In genomic region chr17:17206149-17206912, GRCh38 we compare ENCODE assay signal across 8 cellular contexts. TPM values are rescaled to one million over a fixed set of nuclear protein-coding genes. Genes with fewer than 3 reads are reported as not detected.
DNase-seq lines count a peak whose midpoint lies in the region; ATAC-seq, FAIRE-seq and TF ChIP-seq lines count a peak whose summit lies in the region.

PLD6 (minus strand) TSS chr17:17206333; CDS start chr17:17206286, 47 bp downstream.

- peak; percentile 48; the same call in 1 of the 2 replicates for TF ChIP-seq RAD21 in HepG2 (CRISPR knock-in tag; IDR thresholded peaks at IDR 0.05)

- H3K9me3 Mint-ChIP-seq in MCF 10A (ENCODE audit: unreplicated experiment), result no peaks in the 10 kb centered on the region

- H2AFZ ChIP-seq in HepG2 (ENCODE audit: low read length), result no peak within 1 kb of the TSS
- H2AFZ ChIP-seq in smooth muscle cell (ENCODE audit: low read depth), result no peak within 1 kb of the TSS

- H3K4me1 Mint-ChIP-seq in MCF 10A (ENCODE audit: insufficient read depth, unreplicated experiment), result peaks cover 19% of the 10 kb centered on the region

- H3K27me3 Mint-ChIP-seq in MCF 10A (ENCODE audit: insufficient read depth, unreplicated experiment), result no peaks in the 10 kb centered on the region

- peak; percentile 12 for FAIRE-seq in HepG2 (lab: Jason Lieb, UNC)

- peak within 1 kb of the TSS; percentile 78 for H3K4me3 Mint-ChIP-seq in MCF 10A (ENCODE audit: unreplicated experiment)

- 4% methylated on average over 28 of the region's 77 CpGs for WGBS in HepG2 (ENCODE audit: low lambda C conversion rate)
- 98% methylated on average over 34 of the region's 77 CpGs for WGBS in smooth muscle cell (ENCODE audit: low lambda C conversion rate)

- no peak for TF ChIP-seq CTCF in GM12865 (IDR thresholded peaks at IDR 0.05; ENCODE audit: insufficient read depth, low read depth, low read length, missing control alignments)
- no peak for TF ChIP-seq CTCF in WERI-Rb-1 (IDR thresholded peaks at IDR 0.05; ENCODE audit: low read depth, low read length)
- TF ChIP-seq CTCF in MCF 10A (IDR thresholded peaks at IDR 0.05; ENCODE audit: unreplicated experiment), result no peak
- TF ChIP-seq CTCF in HepG2 (CRISPR knock-in tag; IDR thresholded peaks at IDR 0.05), result no peak; the same call in 1 of the 2 replicates
- TF ChIP-seq CTCF in smooth muscle cell (IDR thresholded peaks at IDR 0.05; ENCODE audit: borderline replicate concordance, insufficient read depth, poor library complexity, severe bottlenecking), result no peak

- H3K4me1 ChIP-seq in HepG2 (ENCODE audit: insufficient read depth, low read length) (peaks cover 38% of the 10 kb centered on the region), smooth muscle cell (ENCODE audit: low read depth) (no peaks in the 10 kb centered on the region)

- BruUV-seq in MCF 10A (replicated peaks; lab: Mats Ljungman, UMichigan) (no TSS peak), HepG2 (replicated peaks; lab: Mats Ljungman, UMichigan) (no TSS peak)

- peak within 1 kb of the TSS; percentile 67 for H3K27ac Mint-ChIP-seq in MCF 10A (ENCODE audit: low read depth, unreplicated experiment)

- H3K36me3 Mint-ChIP-seq in MCF 10A (ENCODE audit: insufficient read depth, unreplicated experiment), result peaks cover 40% of the 10 kb centered on the region

- CTCF ChIA-PET in MCF 10A (lab: Yijun Ruan, JAX), result interaction anchor here (0.7 kb wide), 2 partner anchors 9 to 179 kb away, joined by 3 to 4 read pairs; no protein-coding TSS in a partner anchor
- CTCF ChIA-PET in HepG2 (lab: Yijun Ruan, JAX; ENCODE audit: low intra/inter-chr PET ratio, low total read pairs), result no interaction called here

- TF ChIP-seq EP300 in HepG2 (IDR thresholded peaks at IDR 0.05; ENCODE audit: low read depth in 2 of 2, low read length in 2 of 2) (no peak), HepG2 (CRISPR knock-in tag; IDR thresholded peaks at IDR 0.05; ENCODE audit: borderline replicate concordance) (peak; percentile 57)

- H3K9me3 ChIP-seq in WERI-Rb-1 (ENCODE audit: severe bottlenecking), result peaks cover 8% of the 10 kb centered on the region
- H3K9me3 ChIP-seq in HepG2 (ENCODE audit: low read length), result no peaks in the 10 kb centered on the region
- no peaks in the 10 kb centered on the region for H3K9me3 ChIP-seq in smooth muscle cell (replicated peaks; ENCODE audit: low read depth)

- ATAC-seq in HG02852 (IDR thresholded peaks at IDR 0.05; ENCODE audit: unreplicated experiment), result peak; percentile 62
- ATAC-seq in HepG2, result peak; percentile 76

- DNase-seq in GM12865 (ENCODE audit: low read depth), result peak; percentile 98
- DNase-seq in NCI-H2227 (lab: John Stamatoyannopoulos, UW; ENCODE audit: unreplicated experiment), result peak; percentile 89
- DNase-seq in WERI-Rb-1, result peak; percentile 95
- peak; percentile 73 for DNase-seq in MCF 10A (ENCODE audit: unreplicated experiment)
- DNase-seq in HepG2 (ENCODE audit: low spot score), result peak; percentile 67
- DNase-seq in stimulated activated CD8-positive, alpha-beta memory T cell treated with anti-CD3 and anti-CD28 coated beads, Interleukin-12 subunit alpha, Interleukin-12 subunit beta, amount 100 ng/mL, for 4 hours (ENCODE audit: low read depth), result peak; percentile 87
- no peak for DNase-seq in smooth muscle cell (lab: John Stamatoyannopoulos, UW; ENCODE audit: unreplicated experiment)

- H4K20me1 ChIP-seq in HepG2 (ENCODE audit: insufficient read depth, low read length) (no peaks in the 10 kb centered on the region), smooth muscle cell (ENCODE audit: low read depth) (no peaks in the 10 kb centered on the region)

- intact Hi-C loops in MCF 10A (cut with micrococcal nuclease), result no loop called here
- intact Hi-C loops in HepG2 (cut with micrococcal nuclease; ENCODE audit: unreplicated experiment), result loop anchor here (10.0 kb wide), 1 partner anchor 108 kb away; no protein-coding TSS in a partner anchor

- H3K79me2 ChIP-seq in HepG2 (ENCODE audit: insufficient read depth, low read length), result peaks cover 21% of the 10 kb centered on the region
- H3K79me2 ChIP-seq in smooth muscle cell (ENCODE audit: low read depth), result no peaks in the 10 kb centered on the region

- no peaks in the 10 kb centered on the region for H3K27me3 ChIP-seq in WERI-Rb-1 (ENCODE audit: insufficient read depth, low read depth, severe bottlenecking)
- H3K27me3 ChIP-seq in HepG2 (ENCODE audit: control insufficient read depth in 1 of 2, insufficient read depth in 2 of 2, low read length in 2 of 2), result no peaks in the 10 kb centered on the region; a peak in 1 of 5 replicates
- H3K27me3 ChIP-seq in smooth muscle cell (ENCODE audit: low read depth), result no peaks in the 10 kb centered on the region

- H3K4me3 ChIP-seq in GM12865 (ENCODE audit: low read depth, low read length) (peak within 1 kb of the TSS; percentile 76), WERI-Rb-1 (ENCODE audit: low read depth, low read length) (peak within 1 kb of the TSS; percentile 55), HepG2 (replicated peaks in 1 of 3; ENCODE audit: insufficient read depth in 1 of 3, low read depth in 2 of 3, low read length in 3 of 3) (peak within 1 kb of the TSS; percentile 75 to 85 (median 80)), smooth muscle cell (no peak within 1 kb of the TSS)

- H3F3A ChIP-seq in smooth muscle cell (ENCODE audit: low read depth), result no peaks in the 10 kb centered on the region

- H3K4me2 ChIP-seq in HepG2 (ENCODE audit: low read depth, low read length) (peak within 1 kb of the TSS; percentile 98), smooth muscle cell (no peak within 1 kb of the TSS)

- H3K27ac ChIP-seq in WERI-Rb-1 (peak within 1 kb of the TSS; percentile 84), HepG2 (ENCODE audit: extremely low read length, insufficient read depth, low read length) (peak within 1 kb of the TSS; percentile 75), smooth muscle cell (ENCODE audit: low read depth) (no peak within 1 kb of the TSS)

- TF ChIP-seq POLR2A in HepG2 (IDR thresholded peaks at IDR 0.05; ENCODE audit: insufficient read depth in 1 of 2, low read depth in 2 of 2, low read length in 2 of 2), result peak; percentile 63 to 69; a peak in 3 of 4 replicates

- POLR2A ChIA-PET in MCF 10A (lab: Yijun Ruan, JAX), result interaction anchor here (0.7 to 3.4 kb wide), 6 partner anchors 17 to 197 kb away, joined by 3 to 12 read pairs (median 3); partner anchors contain the start of genes COPS3 and FLCN
- POLR2A ChIA-PET in HepG2 (lab: Yijun Ruan, JAX), result interaction anchor here (1.3 to 2.8 kb wide), 2 partner anchors 30 to 74 kb away, joined by 4 to 12 read pairs; partner anchors contain the start of genes COPS3 and FLCN

- H3K9ac ChIP-seq in HepG2 (ENCODE audit: insufficient read depth, low read depth, low read length) (peak within 1 kb of the TSS; percentile 88), smooth muscle cell (ENCODE audit: low read depth) (no peak within 1 kb of the TSS)

- in situ Hi-C loops in HepG2 (cut with HindIII; ENCODE audit: extremely low pct_ligation_motif_present, low pct_unique_long_range_greater_than_20kb), result no loop called here

- H3K36me3 ChIP-seq in WERI-Rb-1 (peaks cover 34% of the 10 kb centered on the region), HepG2 (replicated peaks in 1 of 2; ENCODE audit: control insufficient read depth in 1 of 2, insufficient read depth in 2 of 2, low read length in 2 of 2) (peaks cover 11 to 20% of the 10 kb centered on the region in 2 experiments; a peak in 4 of 5 replicates), smooth muscle cell (ENCODE audit: low read depth) (no peaks in the 10 kb centered on the region)

TF ChIP-seq in HepG2, 621 proteins besides CTCF, POLR2A, EP300 and RAD21 (continues in another document):
- TF ChIP-seq HNRNPL (IDR thresholded peaks at IDR 0.05; ENCODE audit: low read depth, low read length) (peak; percentile 76), ARHGAP35 (CRISPR knock-in tag; IDR thresholded peaks at IDR 0.05; ENCODE audit: borderline replicate concordance) (peak; percentile 67), NFKB2 (CRISPR knock-in tag; IDR thresholded peaks at IDR 0.05; ENCODE audit: borderline replicate concordance) (peak; percentile 81; the same call in 1 of the 2 replicates), ZMYM3 (CRISPR knock-in tag; IDR thresholded peaks at IDR 0.05) (no peak), SNAPC2 (CRISPR knock-in tag; IDR thresholded peaks at IDR 0.05) (peak; percentile 75; the same call in 1 of the 2 replicates), ZNF552 (CRISPR knock-in tag; IDR thresholded peaks at IDR 0.05; ENCODE audit: borderline replicate concordance) (no peak; the same call in 1 of the 2 replicates), HOXA5 (CRISPR knock-in tag; IDR thresholded peaks at IDR 0.05) (peak; percentile 48; the same call in 1 of the 2 replicates), PHF20 (CRISPR knock-in tag; IDR thresholded peaks at IDR 0.05) (no peak; the same call in 1 of the 2 replicates)

RNA-seq across cellular contexts. Expression of gene PLD6, which starts in this region (rescaled TPM):
- total RNA-seq in MCF 10A (2022), result 5.5 and 9.2 TPM in 2 replicates
- 6.4 and 11.4 TPM in 2 replicates for total RNA-seq in HepG2 (2016; rRNA removed; fragmentation: Illumina TruSeq; extraction: Trizol)
- total RNA-seq in HepG2 (2016; cell fraction: cytosol; rRNA removed; fragmentation: Illumina TruSeq; extraction: Trizol; ENCODE audit: low read depth), result 3.0 and 3.5 TPM in 2 replicates
- total RNA-seq in HepG2 (2016; cell fraction: insoluble cytoplasmic fraction; rRNA removed; fragmentation: Illumina TruSeq; extraction: Trizol), result 5.8 and 11.8 TPM in 2 replicates
- total RNA-seq in HepG2 (2016; cell fraction: membrane; rRNA removed; fragmentation: Illumina TruSeq; extraction: Trizol), result 9.3 and 9.7 TPM in 2 replicates
- total RNA-seq in HepG2 (2016; cell fraction: nucleus; rRNA removed; fragmentation: Illumina TruSeq; extraction: Trizol), result 10.6 and 11.8 TPM in 2 replicates
- 4.8 and 5.2 TPM in 2 replicates for polyA plus RNA-seq in HepG2 (2011; rRNA removed)
- 4.0 and 4.1 TPM in 2 replicates for polyA plus RNA-seq in HepG2 (2011; cell fraction: cytosol; rRNA removed)
- 3.9 and 4.4 TPM in 2 replicates for polyA plus RNA-seq in HepG2 (2011; cell fraction: nucleus; rRNA removed)
- polyA plus RNA-seq in HepG2 (2012), result 4.5 and 5.6 TPM in 2 replicates
- polyA plus RNA-seq in HepG2 (2016; cell fraction: cytosol; fragmentation: Illumina TruSeq; extraction: Trizol; ENCODE audit: low read depth), result 1.8 and 2.0 TPM in 2 replicates
- 5.1 and 5.4 TPM in 2 replicates for polyA plus RNA-seq in HepG2 (2016; cell fraction: insoluble cytoplasmic fraction; fragmentation: Illumina TruSeq; extraction: Trizol; ENCODE audit: low read depth)
- polyA plus RNA-seq in HepG2 (2016; cell fraction: membrane; fragmentation: Illumina TruSeq; extraction: Trizol; ENCODE audit: low read depth), result 3.9 and 4.0 TPM in 2 replicates
- polyA plus RNA-seq in HepG2 (2016; cell fraction: nucleus; fragmentation: Illumina TruSeq; extraction: Trizol; ENCODE audit: insufficient read depth, low read depth), result 17.5 and 18.2 TPM in 2 replicates
- 7.8 TPM in 2 replicates for polyA minus RNA-seq in HepG2 (2011; rRNA and poly(A)+ RNA removed; ENCODE audit: low replicate concordance)
- 3.1 and 3.6 TPM in 2 replicates for polyA minus RNA-seq in HepG2 (2011; cell fraction: cytosol; rRNA and poly(A)+ RNA removed)
- 4.5 and 6.3 TPM in 2 replicates for polyA minus RNA-seq in HepG2 (2011; cell fraction: nucleus; rRNA and poly(A)+ RNA removed)
- 0.18 and 0.49 TPM in 2 replicates for total RNA-seq in smooth muscle cell
- polyA plus RNA-seq in smooth muscle cell, result 0.26 and 1.4 TPM in 2 replicates
